ENCODE assay signal across 20 cellular contexts in the genomic region with DNA sequence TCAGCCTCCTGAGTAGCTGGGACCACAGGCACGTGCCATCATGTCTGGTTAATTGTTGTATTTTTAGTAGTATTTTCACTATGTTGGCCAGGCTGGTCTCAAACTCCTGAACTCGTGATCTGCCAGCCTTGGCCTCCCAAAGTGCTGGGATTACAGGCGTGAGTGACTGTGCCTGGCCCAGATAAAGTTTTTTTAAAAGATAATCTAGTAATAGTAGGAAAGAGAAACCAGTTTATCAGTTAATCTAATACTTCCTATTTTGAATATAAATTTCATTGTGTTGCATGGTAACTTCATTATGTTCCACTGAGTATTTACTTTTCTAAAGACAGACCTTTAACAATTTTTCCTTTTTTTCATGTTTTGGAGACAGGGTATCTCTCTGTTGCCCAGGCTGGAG.
"Had no signal": no experiment of that assay in that cellular context is flagged by ENCODE, and none has a peak within 500 bp of the region (broad histone marks: within the 10 kb centered on the region; RNA-seq: fewer than 3 reads in every experiment).

No MANE protein-coding gene starts in this region.

- H3K9me3 Mint-ChIP-seq: activated naive CD4-positive, alpha-beta T cell treated with anti-CD3 and anti-CD28 coated beads, Interleukin-2, amount 50 U/mL, for 72 hours; activated T-helper 1 cell treated with anti-CD3 and anti-CD28 coated beads, Interleukin-12 subunit alpha, Interleukin-12 subunit beta, Interleukin-2, Interleukin-4 antibody, amounts not matched to agents 30 ng/mL and 10 ng/mL and 1 ng/mL, durations not matched to agents 14 hours and 24 hours and 36 hours; nephron progenitor cell had no signal

- DNase-seq: activated CD4-positive, alpha-beta T cell treated with anti-CD3 and anti-CD28 coated beads, Interleukin-2, amount 50 U/mL, for 4 hours; activated gamma-delta T cell treated with Interleukin-2 at 50 U/mL for 16 hours; adrenal gland; cerebellar nuclear complex; effector CD4-positive, alpha-beta T cell; islet precursor cell; mammary epithelial cell; nephron progenitor cell; nucleus accumbens; spleen; stimulated activated CD4-positive, alpha-beta T cell treated with anti-CD3 and anti-CD28 coated beads, Interleukin-4, amount 100 ng/mL, for 4 hours; stimulated activated naive CD4-positive, alpha-beta T cell treated with Interleukin-2 at 50 U/mL for 16 hours; T-helper 1 cell; T1000; tibial artery; WERI-Rb-1 had no signal

- H3K4me3 Mint-ChIP-seq: activated T-helper 1 cell treated with anti-CD3 and anti-CD28 coated beads, Interleukin-12 subunit alpha, Interleukin-12 subunit beta, Interleukin-2, Interleukin-4 antibody, amounts not matched to agents 30 ng/mL and 10 ng/mL and 1 ng/mL, durations not matched to agents 14 hours and 24 hours and 36 hours; nephron progenitor cell had no signal

- ATAC-seq: activated naive CD4-positive, alpha-beta T cell treated with anti-CD3 and anti-CD28 coated beads, Interleukin-2, amount 50 U/mL, for 72 hours had no signal

- H3K27ac Mint-ChIP-seq: activated naive CD4-positive, alpha-beta T cell treated with anti-CD3 and anti-CD28 coated beads, Interleukin-2, amount 50 U/mL, for 72 hours; activated T-helper 1 cell treated with anti-CD3 and anti-CD28 coated beads, Interleukin-12 subunit alpha, Interleukin-12 subunit beta, Interleukin-2, Interleukin-4 antibody, amounts not matched to agents 30 ng/mL and 10 ng/mL and 1 ng/mL, durations not matched to agents 14 hours and 24 hours and 36 hours; nephron progenitor cell had no signal

- FAIRE-seq: astrocyte, endothelial cell of umbilical vein had no signal
